Comparison of ENCODE assay signal across 21 cellular contexts in genomic region chr2:143685439-143686078, GRCh38.
DNase-seq lines count a peak whose midpoint lies in the region; FAIRE-seq and TF ChIP-seq lines count a peak whose summit lies in the region.
"Had no signal": no experiment of that assay in that cellular context is flagged by ENCODE, and none has a peak within 500 bp of the region (broad histone marks: within the 10 kb centered on the region; RNA-seq: fewer than 3 reads in every experiment).

No MANE protein-coding gene starts in this region.

- peaks cover 0 to 3% (median 0%) of the 10 kb centered on the region in 5 experiments for H3K9me3 Mint-ChIP-seq in brain
- no peaks in the 10 kb centered on the region for H3K9me3 Mint-ChIP-seq in T-helper 2 cell treated with Interferon-gamma antibody and Interleukin-4, amounts not matched to agents 5 μg/mL and 100 μg/mL, for 36 hours
- H3K9me3 Mint-ChIP-seq: activated CD4-positive, alpha-beta memory T cell treated with anti-CD3 and anti-CD28 coated beads for 36 hours; activated naive CD4-positive, alpha-beta T cell treated with anti-CD3 and anti-CD28 coated beads for 36 hours; activated T-cell treated with anti-CD3 and anti-CD28 coated beads, Interleukin-2, amount 50 U/mL, for 24 hours; H9; WTC11 had no signal

- TF ChIP-seq CTCF in brain (conservative IDR thresholded peaks at IDR 0.05), result no peak

- peak overlapping the region; percentile 32 to 88 (median 69) for H3K27ac Mint-ChIP-seq in brain
- no peak overlapping the region for H3K27ac Mint-ChIP-seq in T-helper 2 cell treated with Interferon-gamma antibody and Interleukin-4, amounts not matched to agents 5 μg/mL and 100 μg/mL, for 36 hours
- H3K27ac Mint-ChIP-seq: activated CD4-positive, alpha-beta memory T cell treated with anti-CD3 and anti-CD28 coated beads for 36 hours; activated naive CD4-positive, alpha-beta T cell treated with anti-CD3 and anti-CD28 coated beads for 36 hours; H9; WTC11 had no signal

- no peaks in the 10 kb centered on the region for H3K36me3 Mint-ChIP-seq in brain
- H3K36me3 Mint-ChIP-seq in T-helper 2 cell treated with Interferon-gamma antibody and Interleukin-4, amounts not matched to agents 5 μg/mL and 100 μg/mL, for 36 hours (ENCODE audit: low read depth), result peaks cover 6% of the 10 kb centered on the region
- H3K36me3 Mint-ChIP-seq: WTC11 had no signal

- no peaks in the 10 kb centered on the region for H3K27me3 Mint-ChIP-seq in brain
- H3K27me3 Mint-ChIP-seq in T-helper 2 cell treated with Interferon-gamma antibody and Interleukin-4, amounts not matched to agents 5 μg/mL and 100 μg/mL, for 36 hours (ENCODE audit: low read depth), result no peaks in the 10 kb centered on the region
- H3K27me3 Mint-ChIP-seq: activated CD4-positive, alpha-beta memory T cell treated with anti-CD3 and anti-CD28 coated beads for 36 hours; activated T-cell treated with anti-CD3 and anti-CD28 coated beads, Interleukin-2, amount 50 U/mL, for 24 hours had no signal

- DNase-seq in D341Med (ENCODE audit: low spot score) (peak; percentile 38), NCI-H2081 (lab: John Stamatoyannopoulos, UW) (peak; percentile 67 to 94), NCI-H748 (lab: John Stamatoyannopoulos, UW; ENCODE audit: unreplicated experiment) (peak; percentile 89), NCI-H226 (no peak), GM19239 (ENCODE audit: insufficient read length, low spot score) (no peak), OCI-M2 (lab: John Stamatoyannopoulos, UW; ENCODE audit: unreplicated experiment) (no peak)
- DNase-seq in T-helper 2 cell treated with Interferon-gamma antibody and Interleukin-4, amounts not matched to agents 5 μg/mL and 100 μg/mL, for 36 hours (ENCODE audit: low spot score), result no peak
- DNase-seq: activated CD4-positive, alpha-beta memory T cell treated with anti-CD3 and anti-CD28 coated beads for 36 hours; activated naive CD4-positive, alpha-beta T cell treated with anti-CD3 and anti-CD28 coated beads for 36 hours; activated T-cell treated with anti-CD3 and anti-CD28 coated beads, Interleukin-2, amount 50 U/mL, for 24 hours; anterior cingulate cortex; H9; NCI-H2029; spleen; T-helper 2 cell had no signal

- H3K4me1 Mint-ChIP-seq in brain, result peaks cover 60% of the 10 kb centered on the region
- H3K4me1 Mint-ChIP-seq in T-helper 2 cell treated with Interferon-gamma antibody and Interleukin-4, amounts not matched to agents 5 μg/mL and 100 μg/mL, for 36 hours (ENCODE audit: low read depth), result no peaks in the 10 kb centered on the region

- FAIRE-seq in GM19239 (lab: Jason Lieb, UNC), result no peak
- FAIRE-seq: A549, frontal cortex, GM12878, urothelium cell line had no signal

- peak overlapping the region in 2 of 5 experiments; percentile 44 to 65 for H3K4me3 Mint-ChIP-seq in brain
- no peak overlapping the region for H3K4me3 Mint-ChIP-seq in T-helper 2 cell treated with Interferon-gamma antibody and Interleukin-4, amounts not matched to agents 5 μg/mL and 100 μg/mL, for 36 hours
- H3K4me3 Mint-ChIP-seq: activated CD4-positive, alpha-beta memory T cell treated with anti-CD3 and anti-CD28 coated beads for 36 hours; activated naive CD4-positive, alpha-beta T cell treated with anti-CD3 and anti-CD28 coated beads for 36 hours; activated T-cell treated with anti-CD3 and anti-CD28 coated beads, Interleukin-2, amount 50 U/mL, for 24 hours; H9; WTC11 had no signal

Comparison
In these comparisons a context has a peak if more than half of its experiments do, and no peak if none do; other contexts are left out.
1. DNase-seq: peak in D341Med (single experiment), NCI-H2081 (2 of 2) and NCI-H748 (single experiment); none in T-helper 2 cell treated with Interferon-gamma antibody and Interleukin-4, amounts not matched to agents 5 μg/mL and 100 μg/mL, for 36 hours (single experiment), NCI-H226 (single experiment), GM19239 (single experiment) and OCI-M2 (single experiment).